Comparison of ENCODE assay signal across 1 cellular context in genomic region chr15:68789041-68789920, GRCh38.
TF ChIP-seq lines count a peak whose summit lies in the region.

No MANE protein-coding gene starts in this region.

TF ChIP-seq in GM12878, 131 proteins besides CTCF, POLR2A, EP300 and RAD21:
- no peak for TF ChIP-seq ZNF687 (IDR thresholded peaks at IDR 0.05)
- TF ChIP-seq POLR2AphosphoS2 (IDR thresholded peaks at IDR 0.05; ENCODE audit: low read depth, low read length): no peak
- TF ChIP-seq MYB (IDR thresholded peaks at IDR 0.05; ENCODE audit: borderline replicate concordance, low read depth, low read length): no peak
- TF ChIP-seq RCOR1 (conservative IDR thresholded peaks at IDR 0.05; ENCODE audit: low read depth, low read length): no peak
- TF ChIP-seq KLF5 (IDR thresholded peaks at IDR 0.05; ENCODE audit: partially characterized antibody): no peak
- no peak for TF ChIP-seq NRF1 (conservative IDR thresholded peaks at IDR 0.05; ENCODE audit: low read depth, low read length)
- TF ChIP-seq, protein P1, sequence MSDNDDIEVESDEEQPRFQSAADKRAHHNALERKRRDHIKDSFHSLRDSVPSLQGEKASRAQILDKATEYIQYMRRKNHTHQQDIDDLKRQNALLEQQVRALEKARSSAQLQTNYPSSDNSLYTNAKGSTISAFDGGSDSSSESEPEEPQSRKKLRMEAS (IDR thresholded peaks at IDR 0.05; ENCODE audit: low read depth, low read length): no peak
- TF ChIP-seq YBX1 (IDR thresholded peaks at IDR 0.05): no peak
- TF ChIP-seq CREM (IDR thresholded peaks at IDR 0.05; ENCODE audit: low read depth): no peak
- TF ChIP-seq ZZZ3 (IDR thresholded peaks at IDR 0.05; ENCODE audit: control insufficient read depth, insufficient read length, low read depth): no peak
- TF ChIP-seq NFXL1 (IDR thresholded peaks at IDR 0.05; ENCODE audit: borderline replicate concordance): no peak
- no peak for TF ChIP-seq SIX5 (IDR thresholded peaks at IDR 0.05; ENCODE audit: low read depth, low read length, severe bottlenecking)
- no peak for TF ChIP-seq SUZ12 (IDR thresholded peaks at IDR 0.05; ENCODE audit: unreplicated experiment)
- no peak for TF ChIP-seq FOXK2 (IDR thresholded peaks at IDR 0.05)
- TF ChIP-seq NBN (IDR thresholded peaks at IDR 0.05): no peak
- TF ChIP-seq, protein P2, sequence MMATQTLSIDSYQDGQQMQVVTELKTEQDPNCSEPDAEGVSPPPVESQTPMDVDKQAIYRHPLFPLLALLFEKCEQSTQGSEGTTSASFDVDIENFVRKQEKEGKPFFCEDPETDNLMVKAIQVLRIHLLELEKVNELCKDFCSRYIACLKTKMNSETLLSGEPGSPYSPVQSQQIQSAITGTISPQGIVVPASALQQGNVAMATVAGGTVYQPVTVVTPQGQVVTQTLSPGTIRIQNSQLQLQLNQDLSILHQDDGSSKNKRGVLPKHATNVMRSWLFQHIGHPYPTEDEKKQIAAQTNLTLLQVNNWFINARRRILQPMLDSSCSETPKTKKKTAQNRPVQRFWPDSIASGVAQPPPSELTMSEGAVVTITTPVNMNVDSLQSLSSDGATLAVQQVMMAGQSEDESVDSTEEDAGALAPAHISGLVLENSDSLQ (IDR thresholded peaks at IDR 0.05): no peak
- no peak for TF ChIP-seq CEBPB (IDR thresholded peaks at IDR 0.05; ENCODE audit: borderline replicate concordance in 1 of 2, low read depth in 2 of 2, low read length in 2 of 2)
- TF ChIP-seq IKZF1 (conservative IDR thresholded peaks at IDR 0.05): no peak
- no peak for TF ChIP-seq BACH1 (IDR thresholded peaks at IDR 0.05; ENCODE audit: borderline replicate concordance)
